Comparison of ENCODE assay signal across 12 cellular contexts in genomic region chr5:157561105-157561504, GRCh38. TPM values are rescaled to one million over a fixed set of nuclear protein-coding genes. Genes with fewer than 3 reads are reported as not detected.
A peak's percentile ranks its signal among the peaks of the same experiment; 100 is the strongest.
DNase-seq lines count a peak whose midpoint lies in the region; ATAC-seq lines count a peak whose summit lies in the region.
"Had no signal": no experiment of that assay in that cellular context is flagged by ENCODE, and none has a peak within 500 bp of the region (broad histone marks: within the 10 kb centered on the region; RNA-seq: fewer than 3 reads in every experiment).

No MANE protein-coding gene starts in this region.

- peak overlapping the region; percentile 45 for H3K27ac ChIP-seq in SJSA1
- H3K27ac ChIP-seq in mucosa of rectum (ENCODE audit: low read depth in 2 of 2, low read length in 2 of 2), result peak overlapping the region; percentile 69 to 71
- H3K27ac ChIP-seq in stomach smooth muscle (ENCODE audit: low read length), result peak overlapping the region; percentile 95
- no peak overlapping the region for H3K27ac ChIP-seq in GM23248
- H3K27ac ChIP-seq: C4-2B had no signal

- DNase-seq in SJSA1 (ENCODE audit: low read depth in 1 of 2, low spot score in 2 of 2) (no peak), GM23248 (no peak), AG20443 (ENCODE audit: low spot score) (no peak)
- no peak for DNase-seq in effector memory CD8-positive, alpha-beta T cell
- DNase-seq: activated CD4-positive, CD25-positive, alpha-beta regulatory T cell treated with anti-CD3 and anti-CD28 coated beads, Interleukin-2, amount 50 U/mL, for 72 hours; NCI-H1105; NCI-H345 had no signal

- peaks cover 15% of the 10 kb centered on the region for H3K36me3 Mint-ChIP-seq in effector memory CD8-positive, alpha-beta T cell (ENCODE audit: insufficient read depth)

- H3K27ac Mint-ChIP-seq in effector memory CD8-positive, alpha-beta T cell, result peak overlapping the region; percentile 10 to 59

- peak overlapping the region in 1 of 2 donors; percentile 38 for H3K4me3 Mint-ChIP-seq in effector memory CD8-positive, alpha-beta T cell

- no peak overlapping the region for H2AFZ ChIP-seq in GM23248

- no peak overlapping the region for H3K4me2 ChIP-seq in GM23248 (ENCODE audit: unreplicated experiment)

- WGBS in GM23248 (ENCODE audit: low coverage in 1 of 2, low lambda C conversion rate in 2 of 2, missing lambda C conversion rate in 2 of 2), 2 experiments, result 80 to 86% methylated on average over 9 of the region's 9 CpGs

- H4K20me1 ChIP-seq in GM23248 (ENCODE audit: insufficient read depth), result no peaks in the 10 kb centered on the region

- peaks cover 0 to 40% of the 10 kb centered on the region in 2 donors for H3K4me1 Mint-ChIP-seq in effector memory CD8-positive, alpha-beta T cell (ENCODE audit: low read depth in 2 of 2)

- H3K9me3 ChIP-seq in SJSA1 (replicated peaks) (no peaks in the 10 kb centered on the region), mucosa of rectum (ENCODE audit: control insufficient read depth in 2 of 2, low read length in 2 of 2) (no peaks in the 10 kb centered on the region), stomach smooth muscle (ENCODE audit: control insufficient read depth in 2 of 2, low read length in 2 of 2) (no peaks in the 10 kb centered on the region), GM23248 (ENCODE audit: low read depth) (no peaks in the 10 kb centered on the region)

- H3F3A ChIP-seq in GM23248 (ENCODE audit: insufficient read depth), result peaks cover 68% of the 10 kb centered on the region

- no peaks in the 10 kb centered on the region for H3K9me2 ChIP-seq in GM23248 (ENCODE audit: insufficient read depth)

- no peaks in the 10 kb centered on the region for H3K9me3 Mint-ChIP-seq in effector memory CD8-positive, alpha-beta T cell

- no peak overlapping the region for H3K9ac ChIP-seq in mucosa of rectum (ENCODE audit: low read depth in 1 of 2, low read length in 2 of 2)
- H3K9ac ChIP-seq in stomach smooth muscle (ENCODE audit: low read length in 2 of 2), result peak overlapping the region; percentile 59 to 68
- no peak overlapping the region for H3K9ac ChIP-seq in GM23248

- H3K4me1 ChIP-seq in SJSA1 (replicated peaks) (peaks cover 76% of the 10 kb centered on the region), mucosa of rectum (ENCODE audit: control insufficient read depth in 2 of 2, insufficient read depth in 2 of 2, low read length in 2 of 2) (peaks cover 7 to 15% of the 10 kb centered on the region in 2 donors), stomach smooth muscle (ENCODE audit: control insufficient read depth, insufficient read depth, low read length) (peaks cover 72% of the 10 kb centered on the region), GM23248 (ENCODE audit: insufficient read depth) (peaks cover 63% of the 10 kb centered on the region)

- H3K4me3 ChIP-seq in SJSA1, result no peak overlapping the region
- H3K4me3 ChIP-seq in mucosa of rectum (ENCODE audit: low read length in 2 of 2), result no peak overlapping the region
- peak overlapping the region; percentile 37 to 55 for H3K4me3 ChIP-seq in stomach smooth muscle (ENCODE audit: low read length in 2 of 2)
- no peak overlapping the region for H3K4me3 ChIP-seq in GM23248

- H3K79me2 ChIP-seq in GM23248 (ENCODE audit: insufficient read depth), result peaks cover 53% of the 10 kb centered on the region

- H3K36me3 ChIP-seq in SJSA1 (peaks cover 78% of the 10 kb centered on the region), mucosa of rectum (ENCODE audit: control insufficient read depth in 2 of 2, insufficient read depth in 2 of 2, low read length in 2 of 2) (peaks cover 0 to 2% of the 10 kb centered on the region in 2 donors), stomach smooth muscle (ENCODE audit: control insufficient read depth in 2 of 2, insufficient read depth in 2 of 2, low read length in 2 of 2) (peaks cover 5 to 6% of the 10 kb centered on the region in 2 donors), GM23248 (ENCODE audit: low read depth) (no peaks in the 10 kb centered on the region)

- in situ Hi-C loops in GM23248 (cut with MboI), result no loop called here

- ATAC-seq in effector memory CD8-positive, alpha-beta T cell (replicated peaks), result no peak
- ATAC-seq in GM21528 (IDR thresholded peaks at IDR 0.05; ENCODE audit: low FRiP score, unreplicated experiment) (no peak), HG03520 (IDR thresholded peaks at IDR 0.05; ENCODE audit: unreplicated experiment) (no peak)

- H3K27me3 ChIP-seq in SJSA1 (replicated peaks), result no peaks in the 10 kb centered on the region
- no peaks in the 10 kb centered on the region for H3K27me3 ChIP-seq in mucosa of rectum (ENCODE audit: control insufficient read depth in 2 of 2, insufficient read depth in 2 of 2, low read length in 2 of 2)
- no peaks in the 10 kb centered on the region for H3K27me3 ChIP-seq in stomach smooth muscle (ENCODE audit: control insufficient read depth in 1 of 2, insufficient read depth in 2 of 2, low read length in 2 of 2)
- H3K27me3 ChIP-seq in GM23248 (replicated peaks; ENCODE audit: insufficient read depth), result no peaks in the 10 kb centered on the region

- H3K27me3 Mint-ChIP-seq in effector memory CD8-positive, alpha-beta T cell, result no peaks in the 10 kb centered on the region

RNA-seq across cellular contexts. Expression of gene ADAM19, which starts 14.5 kb away (rescaled TPM):
- total RNA-seq in SJSA1 (2014; rRNA removed; shearing (Covaris generic)), result 30.0 and 48.7 TPM in 2 replicates
- total RNA-seq in GM23248 (2014; rRNA removed; shearing (Covaris generic)), result 20.5 and 21.1 TPM in 2 replicates
- 18.1 and 18.8 TPM in 2 replicates for polyA plus RNA-seq in GM23248 (2016; fragmentation: Nextera tagmentation; extraction: Ambion mirVana)

Comparison
In these comparisons a context has a peak if more than half of its experiments do, and no peak if none do; other contexts are left out.
1. H3K4me3 ChIP-seq: peak in stomach smooth muscle (2 of 2); none in SJSA1 (single experiment), mucosa of rectum (0 of 2) and GM23248 (single experiment).
2. H3K9ac ChIP-seq: peak in stomach smooth muscle (2 of 2); none in mucosa of rectum (0 of 2) and GM23248 (single experiment).